In genomic region chr10:102401322-102401614, GRCh38 we compare ENCODE assay signal across 1 cellular context.
TF ChIP-seq lines count a peak whose summit lies in the region.

No MANE protein-coding gene starts in this region.

TF ChIP-seq in A549, 52 proteins besides CTCF, POLR2A, EP300 and RAD21:
- TF ChIP-seq RFX5 (IDR thresholded peaks at IDR 0.05) (no peak), ZC3H11A (IDR thresholded peaks at IDR 0.05) (no peak), HDAC2 (IDR thresholded peaks at IDR 0.05) (no peak), SREBF2 (IDR thresholded peaks at IDR 0.05) (no peak), EHF (CRISPR knock-in tag; IDR thresholded peaks at IDR 0.05) (no peak), USF2 (IDR thresholded peaks at IDR 0.05) (no peak)
